Comparison of ENCODE assay signal across 25 cellular contexts in genomic region chr15:57419335-57419734, GRCh38. TPM values are rescaled to one million over a fixed set of nuclear protein-coding genes. Genes with fewer than 3 reads are reported as not detected.
"Had no signal": no experiment of that assay in that cellular context is flagged by ENCODE, and none has a peak within 500 bp of the region (broad histone marks: within the 10 kb centered on the region; RNA-seq: fewer than 3 reads in every experiment).

No MANE protein-coding gene starts in this region.

- DNase-seq: hypothalamus; left ventricle myocardium inferior; lower lobe of right lung; mammary epithelial cell; mesenchymal stem cell; midbrain; mucosa of descending colon; naive thymus-derived CD4-positive, alpha-beta T cell; ovary; stimulated activated CD4-positive, alpha-beta T cell treated with anti-CD3 and anti-CD28 coated beads, Interleukin-12 subunit alpha, Interleukin-12 subunit beta, amount 100 ng/mL, for 4 hours; stimulated activated CD4-positive, alpha-beta T cell treated with anti-CD3 and anti-CD28 coated beads, Interleukin-15, amount 100 ng/mL, for 24 hours; stimulated activated CD4-positive, alpha-beta T cell treated with anti-CD3 and anti-CD28 coated beads, Interleukin-2, amount 100 ng/mL, for 24 hours; stimulated activated CD4-positive, alpha-beta T cell treated with anti-CD3 and anti-CD28 coated beads, Interleukin-4, amount 100 ng/mL, for 1 hour; stimulated activated naive B cell treated with anti-CD40 and anti-IgM and Interleukin-4, amounts not matched to agents 10 μg/mL and 1 μg/mL and 100 μg/mL, for 72 hours; stimulated activated naive CD8-positive, alpha-beta T cell treated with anti-CD3 and anti-CD28 coated beads, Interleukin-15, Interleukin-2, amounts not matched to agents 100 U/mL and 50 U/mL, for 24 hours; stomach; testis; thyroid gland; transverse colon had no signal

- H3K27me3 ChIP-seq: ovary, right atrium auricular region, stomach, testis, thyroid gland, transverse colon, upper lobe of left lung, vagina had no signal

- H3K4me1 ChIP-seq: testis had no signal

- H3K9me3 ChIP-seq: left ventricle myocardium inferior, lower lobe of right lung, mucosa of descending colon, ovary, stomach, testis, thyroid gland, transverse colon, upper lobe of left lung, vagina had no signal

- ATAC-seq: lower lobe of right lung; mucosa of descending colon; naive thymus-derived CD4-positive, alpha-beta T cell; natural killer cell treated with Interleukin-12 subunit alpha and Interleukin-12 subunit beta and Interleukin-15 and Interleukin-18, amount 100 ng/mL, for 72 hours; sciatic nerve; stimulated activated naive B cell treated with anti-CD40 and anti-IgM and Interleukin-4, amounts not matched to agents 10 μg/mL and 1 μg/mL and 100 μg/mL, for 72 hours; stimulated activated naive CD8-positive, alpha-beta T cell treated with anti-CD3 and anti-CD28 coated beads, Interleukin-15, Interleukin-2, amounts not matched to agents 100 U/mL and 50 U/mL, for 24 hours had no signal

- H3K4me3 ChIP-seq: left ventricle myocardium inferior, lower lobe of right lung, mucosa of descending colon, ovary, right atrium auricular region, skin epidermis, stomach, testis, thyroid gland, transverse colon, upper lobe of left lung, vagina had no signal

- H3K27ac ChIP-seq: left ventricle myocardium inferior, lower lobe of right lung, ovary, right atrium auricular region, skin epidermis, stomach, testis, thyroid gland, transverse colon, upper lobe of left lung, vagina had no signal

- H3K36me3 ChIP-seq: left ventricle myocardium inferior, lower lobe of right lung, ovary, right atrium auricular region, stomach, thyroid gland, transverse colon, upper lobe of left lung, vagina had no signal

RNA-seq across cellular contexts. Expression of gene CGNL1, which starts 43.0 kb away (rescaled TPM):
- total RNA-seq: naive thymus-derived CD4-positive, alpha-beta T cell; natural killer cell treated with Interleukin-12 subunit alpha and Interleukin-12 subunit beta and Interleukin-15 and Interleukin-18, amount 100 ng/mL, for 72 hours had no signal
- polyA plus RNA-seq: naive thymus-derived CD4-positive, alpha-beta T cell had no signal
